Comparison of ENCODE assay signal across 19 cellular contexts in genomic region chr12:124126950-124127349, GRCh38.
DNase-seq lines count a peak whose midpoint lies in the region; ATAC-seq and TF ChIP-seq lines count a peak whose summit lies in the region.
"Had no signal": no experiment of that assay in that cellular context is flagged by ENCODE, and none has a peak within 500 bp of the region (broad histone marks: within the 10 kb centered on the region; RNA-seq: fewer than 3 reads in every experiment).

No MANE protein-coding gene starts in this region.

- H3K27me3 Mint-ChIP-seq in progenitor cell of endocrine pancreas: no peaks in the 10 kb centered on the region

- peak overlapping the region; percentile 20 for H3K27ac Mint-ChIP-seq in progenitor cell of endocrine pancreas
- H3K27ac Mint-ChIP-seq: activated naive CD4-positive, alpha-beta T cell treated with anti-CD3 and anti-CD28 coated beads, Interleukin-2, amount 50 U/mL, for 72 hours; B cell; dendritic cell treated with granulocyte-macrophage colony-stimulating factor and Interleukin-4, amounts not matched to agents 40 ng/mL and 50 ng/mL, for 4 days had no signal

- POLR2A ChIA-PET in A673 (lab: Charles Lee; ENCODE audit: low non-redundant PET): interaction anchor here (0.6 kb wide), 1 partner anchor 816 kb away, joined by 3 read pairs; no protein-coding TSS in a partner anchor

- H3K9me3 ChIP-seq in A673 (ENCODE audit: low read depth, low read length, poor library complexity, severe bottlenecking): no peaks in the 10 kb centered on the region
- H3K9me3 ChIP-seq: heart right ventricle had no signal

- CTCF ChIA-PET in A673 (lab: Charles Lee): no interaction called here

- BruUV-seq in A673 (replicated peaks; lab: Mats Ljungman, UMichigan): no TSS peak

- H3K36me3 Mint-ChIP-seq in progenitor cell of endocrine pancreas (ENCODE audit: insufficient read depth): no peaks in the 10 kb centered on the region
- H3K36me3 Mint-ChIP-seq: activated naive CD4-positive, alpha-beta T cell treated with anti-CD3 and anti-CD28 coated beads, Interleukin-2, amount 50 U/mL, for 72 hours had no signal

- no peak overlapping the region for H3K27ac ChIP-seq in A673 (ENCODE audit: low read depth, low read length, poor library complexity, severe bottlenecking)
- H3K27ac ChIP-seq: brain microvascular endothelial cell, heart right ventricle, SK-N-MC had no signal

- intact Hi-C loops in A673 (cut with micrococcal nuclease; ENCODE audit: unreplicated experiment) (no loop called here), lower leg skin (cut with DNase I; ENCODE audit: low total_unique reads) (no loop called here)

- ATAC-seq in GM18907 (IDR thresholded peaks at IDR 0.05; ENCODE audit: unreplicated experiment) (peak; percentile 47), HG03432 (IDR thresholded peaks at IDR 0.05; ENCODE audit: unreplicated experiment) (peak; percentile 52), HG03521 (IDR thresholded peaks at IDR 0.05; ENCODE audit: unreplicated experiment) (no peak)
- ATAC-seq: heart right ventricle had no signal

- no peak for TF ChIP-seq POLR2A in lower leg skin (IDR thresholded peaks at IDR 0.05)

- no peaks in the 10 kb centered on the region for H3K27me3 ChIP-seq in A673 (replicated peaks; ENCODE audit: insufficient read depth, low read depth, low read length, poor library complexity)

- no peak for TF ChIP-seq CTCF in HFF-Myc (IDR thresholded peaks at IDR 0.05; ENCODE audit: low read depth, low read length, missing control alignments)
- TF ChIP-seq CTCF in progenitor cell of endocrine pancreas (IDR thresholded peaks at IDR 0.05; ENCODE audit: unreplicated experiment): no peak
- no peak for TF ChIP-seq CTCF in A673 (conservative IDR thresholded peaks at IDR 0.05; ENCODE audit: low read depth, low read length)
- no peak for TF ChIP-seq CTCF in lower leg skin (IDR thresholded peaks at IDR 0.05)

- H3K9me3 Mint-ChIP-seq in progenitor cell of endocrine pancreas (ENCODE audit: low read depth): no peaks in the 10 kb centered on the region
- H3K9me3 Mint-ChIP-seq: activated naive CD4-positive, alpha-beta T cell treated with anti-CD3 and anti-CD28 coated beads, Interleukin-2, amount 50 U/mL, for 72 hours; dendritic cell treated with granulocyte-macrophage colony-stimulating factor and Interleukin-4, amounts not matched to agents 40 ng/mL and 50 ng/mL, for 4 days; neural crest cell had no signal

- no peak overlapping the region for H3K4me3 ChIP-seq in HFF-Myc (replicated peaks; ENCODE audit: low read depth, low read length)
- no peak overlapping the region for H3K4me3 ChIP-seq in A673 (ENCODE audit: low read depth, low read length, poor library complexity, severe bottlenecking)
- no peak overlapping the region for H3K4me3 ChIP-seq in lower leg skin (ENCODE audit: low read depth, poor library complexity, severe bottlenecking)
- H3K4me3 ChIP-seq: heart right ventricle, SK-N-MC had no signal

- peaks cover 29% of the 10 kb centered on the region for H3K4me1 Mint-ChIP-seq in progenitor cell of endocrine pancreas (ENCODE audit: low read depth)
- H3K4me1 Mint-ChIP-seq: B cell had no signal

- no peak overlapping the region for H3K4me3 Mint-ChIP-seq in progenitor cell of endocrine pancreas (ENCODE audit: low read depth)
- H3K4me3 Mint-ChIP-seq: B cell; dendritic cell treated with granulocyte-macrophage colony-stimulating factor and Interleukin-4, amounts not matched to agents 40 ng/mL and 50 ng/mL, for 4 days; neural crest cell had no signal

- H3K36me3 ChIP-seq in A673 (ENCODE audit: insufficient read depth, low read length, poor library complexity, severe bottlenecking): no peaks in the 10 kb centered on the region
- H3K36me3 ChIP-seq: brain microvascular endothelial cell, heart right ventricle had no signal

- DNase-seq in HFF-Myc (ENCODE audit: extremely low read depth, low read depth): peak; percentile 56
- DNase-seq in progenitor cell of endocrine pancreas (ENCODE audit: low spot score, unreplicated experiment): no peak
- no peak for DNase-seq in A673 (ENCODE audit: low spot score)
- DNase-seq in lower leg skin (ENCODE audit: low spot score in 2 of 2): no peak
- DNase-seq: activated CD4-positive, alpha-beta T cell treated with anti-CD3 and anti-CD28 coated beads for 48 hours; brain microvascular endothelial cell; DMS 273 treated with DMSO at 0.1 percent for 48 hours; erythroblast; heart right ventricle; mesendoderm; NCI-H1436 had no signal

- 63 to 67% methylated on average over 8 of the region's 8 CpGs for WGBS in lower leg skin, 2 donors

- H3K4me1 ChIP-seq in A673 (ENCODE audit: insufficient read depth, low read length, poor library complexity, severe bottlenecking): peaks cover 19% of the 10 kb centered on the region
- H3K4me1 ChIP-seq: heart right ventricle had no signal
